Comparison of ENCODE assay signal across 29 cellular contexts in the genomic region with DNA sequence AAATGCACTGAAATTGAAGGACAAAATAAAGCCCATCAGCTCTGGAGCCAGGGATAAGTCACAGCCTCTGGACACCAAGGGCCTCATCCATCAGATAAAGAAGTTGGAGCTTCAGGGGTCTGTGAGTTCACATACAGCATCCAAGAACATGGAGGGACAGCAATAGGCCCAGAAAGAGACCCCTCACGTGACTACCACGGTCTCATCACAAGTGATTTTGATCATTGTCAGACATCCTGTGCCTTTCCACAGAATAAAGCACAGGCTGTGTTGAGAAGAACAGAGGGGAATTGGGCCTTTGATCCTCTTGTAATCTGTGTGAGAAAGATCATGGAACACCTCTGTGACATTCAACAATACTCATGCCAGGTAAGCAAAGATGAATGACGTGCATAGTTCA.
"Had no signal": no experiment of that assay in that cellular context is flagged by ENCODE, and none has a peak within 500 bp of the region (broad histone marks: within the 10 kb centered on the region; RNA-seq: fewer than 3 reads in every experiment).

No MANE protein-coding gene starts in this region.

- H3K36me3 ChIP-seq: stomach, suprapubic skin, thoracic aorta, thyroid gland, tibial artery, tibial nerve, transverse colon, upper lobe of left lung, upper lobe of right lung, uterus, vagina had no signal

- H3K4me3 ChIP-seq: stomach, suprapubic skin, testis, thoracic aorta, thyroid gland, tibial artery, tibial nerve, transverse colon, upper lobe of left lung, upper lobe of right lung, uterus, vagina had no signal

- H3K4me1 Mint-ChIP-seq: stimulated activated effector memory CD8-positive, alpha-beta T cell treated with anti-CD3 and anti-CD28 coated beads, Interleukin-12 subunit alpha, Interleukin-12 subunit beta, amount 100 ng/mL, for 72 hours; stimulated activated memory B cell treated with anti-CD40 and anti-IgM and Interleukin-4, amounts not matched to agents 10 μg/mL and 1 μg/mL and 100 μg/mL, for 72 hours; stimulated activated naive B cell treated with anti-CD40 and anti-IgM and Interleukin-4, amounts not matched to agents 10 μg/mL and 1 μg/mL and 100 μg/mL, for 72 hours; stimulated activated naive CD8-positive, alpha-beta T cell treated with anti-CD3 and anti-CD28 coated beads, Interleukin-15, amount 100 ng/mL, for 72 hours had no signal

- H3K27ac Mint-ChIP-seq: stimulated activated effector memory CD8-positive, alpha-beta T cell treated with anti-CD3 and anti-CD28 coated beads, Interleukin-12 subunit alpha, Interleukin-12 subunit beta, amount 100 ng/mL, for 72 hours; stimulated activated memory B cell treated with anti-CD40 and anti-IgM and Interleukin-4, amounts not matched to agents 10 μg/mL and 1 μg/mL and 100 μg/mL, for 72 hours; stimulated activated naive B cell treated with anti-CD40 and anti-IgM and Interleukin-4, amounts not matched to agents 10 μg/mL and 1 μg/mL and 100 μg/mL, for 72 hours; stimulated activated naive CD8-positive, alpha-beta T cell treated with anti-CD3 and anti-CD28 coated beads, Interleukin-15, amount 100 ng/mL, for 72 hours; stimulated activated naive CD8-positive, alpha-beta T cell treated with anti-CD3 and anti-CD28 coated beads, Interleukin-15, Interleukin-2, amounts not matched to agents 100 ng/mL and 50 ng/mL, for 24 hours; type B pancreatic cell had no signal

- FAIRE-seq: urothelium cell line had no signal

- H3K4me1 ChIP-seq: stomach, tibial nerve, upper lobe of left lung, upper lobe of right lung, uterus, vagina had no signal

- H3K36me3 Mint-ChIP-seq: stimulated activated effector memory CD8-positive, alpha-beta T cell treated with anti-CD3 and anti-CD28 coated beads, Interleukin-12 subunit alpha, Interleukin-12 subunit beta, amount 100 ng/mL, for 72 hours; stimulated activated memory B cell treated with anti-CD40 and anti-IgM and Interleukin-4, amounts not matched to agents 10 μg/mL and 1 μg/mL and 100 μg/mL, for 72 hours; stimulated activated naive B cell treated with anti-CD40 and anti-IgM and Interleukin-4, amounts not matched to agents 10 μg/mL and 1 μg/mL and 100 μg/mL, for 72 hours; type B pancreatic cell had no signal

- H3K9me3 Mint-ChIP-seq: stimulated activated effector memory CD8-positive, alpha-beta T cell treated with anti-CD3 and anti-CD28 coated beads, Interleukin-12 subunit alpha, Interleukin-12 subunit beta, amount 100 ng/mL, for 72 hours; stimulated activated naive CD8-positive, alpha-beta T cell treated with anti-CD3 and anti-CD28 coated beads, Interleukin-15, Interleukin-2, amounts not matched to agents 100 ng/mL and 50 ng/mL, for 24 hours; type B pancreatic cell had no signal

- H3K4me3 Mint-ChIP-seq: stimulated activated effector memory CD8-positive, alpha-beta T cell treated with anti-CD3 and anti-CD28 coated beads, Interleukin-12 subunit alpha, Interleukin-12 subunit beta, amount 100 ng/mL, for 72 hours; stimulated activated memory B cell treated with anti-CD40 and anti-IgM and Interleukin-4, amounts not matched to agents 10 μg/mL and 1 μg/mL and 100 μg/mL, for 72 hours; stimulated activated naive B cell treated with anti-CD40 and anti-IgM and Interleukin-4, amounts not matched to agents 10 μg/mL and 1 μg/mL and 100 μg/mL, for 72 hours; stimulated activated naive CD8-positive, alpha-beta T cell treated with anti-CD3 and anti-CD28 coated beads, Interleukin-15, amount 100 ng/mL, for 72 hours; stimulated activated naive CD8-positive, alpha-beta T cell treated with anti-CD3 and anti-CD28 coated beads, Interleukin-15, Interleukin-2, amounts not matched to agents 100 ng/mL and 50 ng/mL, for 24 hours; type B pancreatic cell had no signal

- H3K27me3 ChIP-seq: stomach, suprapubic skin, testis, thyroid gland, tibial artery, tibial nerve, transverse colon, upper lobe of left lung, upper lobe of right lung, uterus, vagina had no signal

- ATAC-seq: stimulated activated effector memory CD8-positive, alpha-beta T cell treated with anti-CD3 and anti-CD28 coated beads, Interleukin-12 subunit alpha, Interleukin-12 subunit beta, amount 100 ng/mL, for 72 hours; stimulated activated memory B cell treated with anti-CD40 and anti-IgM and Interleukin-4, amounts not matched to agents 10 μg/mL and 1 μg/mL and 100 μg/mL, for 72 hours; stimulated activated naive B cell treated with anti-CD40 and anti-IgM and Interleukin-4, amounts not matched to agents 10 μg/mL and 1 μg/mL and 100 μg/mL, for 72 hours; stimulated activated naive CD8-positive, alpha-beta T cell treated with anti-CD3 and anti-CD28 coated beads, Interleukin-15, amount 100 ng/mL, for 72 hours; stimulated activated naive CD8-positive, alpha-beta T cell treated with anti-CD3 and anti-CD28 coated beads, Interleukin-15, Interleukin-2, amounts not matched to agents 100 U/mL and 50 U/mL, for 24 hours; upper lobe of right lung had no signal

- DNase-seq: stimulated activated CD4-positive, alpha-beta T cell treated with anti-CD3 and anti-CD28 coated beads, Interleukin-2, amount 100 ng/mL, for 48 hours; stimulated activated CD4-positive, alpha-beta T cell treated with anti-CD3 and anti-CD28 coated beads, Interleukin-4, amount 100 ng/mL, for 1 hour; stimulated activated CD4-positive, alpha-beta T cell treated with anti-CD3 and anti-CD28 coated beads, Interleukin-4, amount 100 ng/mL, for 24 hours; stimulated activated CD4-positive, alpha-beta T cell treated with anti-CD3 and anti-CD28 coated beads, Interleukin-4, amount 100 ng/mL, for 4 hours; stimulated activated CD8-positive, alpha-beta memory T cell treated with anti-CD3 and anti-CD28 coated beads, Interleukin-4, amount 100 ng/mL, for 48 hours; stimulated activated naive B cell treated with anti-CD40 and anti-IgM and Interleukin-4, amounts not matched to agents 10 μg/mL and 1 μg/mL and 100 μg/mL, for 72 hours; stimulated activated naive CD4-positive, alpha-beta T cell; stimulated activated naive CD4-positive, alpha-beta T cell treated with Interleukin-2 at 50 U/mL for 16 hours; stimulated activated naive CD8-positive, alpha-beta T cell treated with anti-CD3 and anti-CD28 coated beads, Interleukin-15, amount 100 ng/mL, for 72 hours; stimulated activated naive CD8-positive, alpha-beta T cell treated with anti-CD3 and anti-CD28 coated beads, Interleukin-15, Interleukin-2, amounts not matched to agents 100 U/mL and 50 U/mL, for 24 hours; stomach; substantia nigra; testis; thyroid gland; tibial artery; transverse colon; trophoblast cell; upper lobe of left lung; upper lobe of right lung; uterus had no signal

- H3K27me3 Mint-ChIP-seq: stimulated activated memory B cell treated with anti-CD40 and anti-IgM and Interleukin-4, amounts not matched to agents 10 μg/mL and 1 μg/mL and 100 μg/mL, for 72 hours; stimulated activated naive B cell treated with anti-CD40 and anti-IgM and Interleukin-4, amounts not matched to agents 10 μg/mL and 1 μg/mL and 100 μg/mL, for 72 hours; stimulated activated naive CD8-positive, alpha-beta T cell treated with anti-CD3 and anti-CD28 coated beads, Interleukin-15, amount 100 ng/mL, for 72 hours had no signal

- H3K9me3 ChIP-seq: stomach, suprapubic skin, testis, thoracic aorta, thyroid gland, tibial artery, tibial nerve, transverse colon, upper lobe of left lung, upper lobe of right lung, uterus, vagina had no signal

- H3K27ac ChIP-seq: stomach, suprapubic skin, testis, thoracic aorta, thyroid gland, tibial artery, tibial nerve, transverse colon, upper lobe of left lung, upper lobe of right lung, uterus, vagina had no signal
